1 cellular context compared by ENCODE assay signal in the genomic region with DNA sequence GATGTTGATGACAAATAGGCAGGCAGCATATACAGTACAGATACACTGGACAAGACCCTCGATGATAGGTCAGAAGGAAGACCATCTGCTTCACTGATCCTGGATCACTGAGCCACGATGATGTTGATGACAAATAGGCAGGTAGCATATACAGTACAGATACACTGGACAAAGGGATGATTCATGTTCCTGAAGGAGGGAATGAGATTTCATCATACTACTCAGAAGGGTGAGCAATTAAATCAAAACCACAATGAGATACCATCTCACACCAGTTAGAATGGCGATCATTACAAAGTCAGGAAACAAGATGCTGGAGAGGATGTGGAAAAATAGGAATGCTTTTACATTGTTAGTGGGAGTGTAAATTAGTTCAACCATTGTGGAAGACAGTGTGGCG. TPM values are rescaled to one million over a fixed set of nuclear protein-coding genes. Genes with fewer than 3 reads are reported as not detected.
"Had no signal": no experiment of that assay in that cellular context is flagged by ENCODE, and none has a peak within 500 bp of the region (broad histone marks: within the 10 kb centered on the region; RNA-seq: fewer than 3 reads in every experiment).

No MANE protein-coding gene starts in this region.

RNA-seq across cellular contexts. Expression of a gene that starts 50.9 kb away (rescaled TPM):
- polyA plus RNA-seq: aorta had no signal
